In the genomic region with DNA sequence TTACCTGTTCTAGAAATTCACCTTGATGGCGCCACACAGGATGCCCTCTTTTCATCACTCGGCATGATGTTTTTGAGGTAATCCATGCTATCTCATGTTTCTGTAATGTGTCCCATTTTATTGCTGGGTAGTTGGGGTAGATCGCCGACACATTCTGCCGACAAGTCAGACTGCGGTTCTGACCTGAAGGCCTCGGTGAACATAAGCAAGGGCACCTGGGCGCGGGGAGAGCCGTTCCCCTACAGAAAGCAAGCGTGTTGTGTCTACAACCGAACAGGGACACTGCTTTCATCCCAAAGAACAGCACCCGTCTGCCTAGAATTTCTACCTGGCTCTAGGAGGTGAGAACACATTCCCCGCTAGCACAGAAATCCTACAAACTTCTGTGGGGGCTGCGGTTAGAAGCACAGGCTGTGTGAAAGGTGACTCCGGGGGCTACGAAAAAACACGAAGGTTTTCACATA, we compare ENCODE assay signal across 1 cellular context.
TF ChIP-seq lines count a peak whose summit lies in the region.

No MANE protein-coding gene starts in this region.

TF ChIP-seq in H1, 55 proteins besides CTCF, POLR2A, EP300 and RAD21:
- peak; percentile 16; the same call in 1 of the 2 replicates for TF ChIP-seq BACH1 (IDR thresholded peaks at IDR 0.05; ENCODE audit: low read length)
- TF ChIP-seq CBX8 (IDR thresholded peaks at IDR 0.05; ENCODE audit: borderline replicate concordance, low read depth, low read length), result no peak
- TF ChIP-seq, protein P1, sequence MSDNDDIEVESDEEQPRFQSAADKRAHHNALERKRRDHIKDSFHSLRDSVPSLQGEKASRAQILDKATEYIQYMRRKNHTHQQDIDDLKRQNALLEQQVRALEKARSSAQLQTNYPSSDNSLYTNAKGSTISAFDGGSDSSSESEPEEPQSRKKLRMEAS (IDR thresholded peaks at IDR 0.05), result no peak; the same call in 1 of the 2 replicates
